ENCODE assay signal across 14 cellular contexts in genomic region chr16:4059969-4060368, GRCh38. TPM values are rescaled to one million over a fixed set of nuclear protein-coding genes. Genes with fewer than 3 reads are reported as not detected.
DNase-seq lines count a peak whose midpoint lies in the region; ATAC-seq and TF ChIP-seq lines count a peak whose summit lies in the region.
"Had no signal": no experiment of that assay in that cellular context is flagged by ENCODE, and none has a peak within 500 bp of the region (broad histone marks: within the 10 kb centered on the region; RNA-seq: fewer than 3 reads in every experiment).

No MANE protein-coding gene starts in this region.

- in situ Hi-C loops in gastrocnemius medialis (cut with MboI; ENCODE audit: low sequenced_read_pairs in 4 of 4) = no loop called here

- H3K27me3 ChIP-seq in gastrocnemius medialis = no peaks in the 10 kb centered on the region
- H3K27me3 ChIP-seq: pancreas had no signal

- H3K4me3 ChIP-seq in fibroblast of villous mesenchyme (ENCODE audit: low read depth, low read length) = no peak overlapping the region
- no peak overlapping the region for H3K4me3 ChIP-seq in gastrocnemius medialis
- H3K4me3 ChIP-seq: mucosa of descending colon, pancreas had no signal

- no peak overlapping the region for H3K4me3 Mint-ChIP-seq in activated CD4-positive, alpha-beta T cell treated with anti-CD3 and anti-CD28 coated beads, Interleukin-2, amount 10 ng/mL, durations not matched to agents 7 days and 5 days
- H3K4me3 Mint-ChIP-seq in activated CD4-positive, alpha-beta T cell treated with anti-CD3 and anti-CD28 coated beads for 36 hours = no peak overlapping the region
- peak overlapping the region; percentile 32 for H3K4me3 Mint-ChIP-seq in T-helper 17 cell
- H3K4me3 Mint-ChIP-seq: H9 had no signal

- H3K9me3 ChIP-seq in T-helper 17 cell (ENCODE audit: control insufficient read depth, low read length, poor library complexity, severe bottlenecking) = no peaks in the 10 kb centered on the region
- H3K9me3 ChIP-seq in gastrocnemius medialis = peaks cover 0 to 3% (median 0%) of the 10 kb centered on the region in 3 donors
- H3K9me3 ChIP-seq: pancreas had no signal

- peak overlapping the region; percentile 31 to 91 (median 76) for H3K27ac ChIP-seq in gastrocnemius medialis
- H3K27ac ChIP-seq: pancreas had no signal

- H3K4me1 Mint-ChIP-seq in activated CD4-positive, alpha-beta T cell treated with anti-CD3 and anti-CD28 coated beads, Interleukin-2, amount 10 ng/mL, durations not matched to agents 7 days and 5 days = peaks cover 28% of the 10 kb centered on the region
- peaks cover 24% of the 10 kb centered on the region for H3K4me1 Mint-ChIP-seq in activated CD4-positive, alpha-beta T cell treated with anti-CD3 and anti-CD28 coated beads for 36 hours
- H3K4me1 Mint-ChIP-seq in T-helper 17 cell = peaks cover 12% of the 10 kb centered on the region

- no peak for ATAC-seq in activated CD4-positive, alpha-beta T cell treated with anti-CD3 and anti-CD28 coated beads for 36 hours
- ATAC-seq in T-helper 17 cell (peak; percentile 59), gastrocnemius medialis (no peak)
- ATAC-seq: mucosa of descending colon, pancreas had no signal

- no peak for TF ChIP-seq POLR2A in gastrocnemius medialis (IDR thresholded peaks at IDR 0.05)

- peaks cover 16 to 32% of the 10 kb centered on the region in 2 donors for H3K4me1 ChIP-seq in gastrocnemius medialis
- H3K4me1 ChIP-seq: pancreas had no signal

- POLR2A ChIA-PET in activated CD4-positive, alpha-beta T cell treated with anti-CD3 and anti-CD28 coated beads, Interleukin-2, amount 10 ng/mL, durations not matched to agents 7 days and 5 days (lab: Charles Lee) = no interaction called here
- POLR2A ChIA-PET in activated CD4-positive, alpha-beta T cell treated with anti-CD3 and anti-CD28 coated beads for 36 hours (lab: Charles Lee) = no interaction called here

- H3K36me3 ChIP-seq in gastrocnemius medialis = no peaks in the 10 kb centered on the region
- H3K36me3 ChIP-seq: pancreas had no signal

- peaks cover 45% of the 10 kb centered on the region for H3K36me3 Mint-ChIP-seq in activated CD4-positive, alpha-beta T cell treated with anti-CD3 and anti-CD28 coated beads, Interleukin-2, amount 10 ng/mL, durations not matched to agents 7 days and 5 days (ENCODE audit: low read depth)
- peaks cover 21% of the 10 kb centered on the region for H3K36me3 Mint-ChIP-seq in activated CD4-positive, alpha-beta T cell treated with anti-CD3 and anti-CD28 coated beads for 36 hours (ENCODE audit: low read depth)
- peaks cover 2% of the 10 kb centered on the region for H3K36me3 Mint-ChIP-seq in T-helper 17 cell (ENCODE audit: low read depth)

- CTCF ChIA-PET in activated CD4-positive, alpha-beta T cell treated with anti-CD3 and anti-CD28 coated beads, Interleukin-2, amount 10 ng/mL, durations not matched to agents 7 days and 5 days (lab: Charles Lee) = interaction anchor here (1.0 kb wide), 1 partner anchor 194 kb away, joined by 3 read pairs; no protein-coding TSS in a partner anchor
- CTCF ChIA-PET in activated CD4-positive, alpha-beta T cell treated with anti-CD3 and anti-CD28 coated beads for 36 hours (lab: Charles Lee) = no interaction called here

- peaks cover 2% of the 10 kb centered on the region for H3K27me3 Mint-ChIP-seq in activated CD4-positive, alpha-beta T cell treated with anti-CD3 and anti-CD28 coated beads, Interleukin-2, amount 10 ng/mL, durations not matched to agents 7 days and 5 days
- no peaks in the 10 kb centered on the region for H3K27me3 Mint-ChIP-seq in activated CD4-positive, alpha-beta T cell treated with anti-CD3 and anti-CD28 coated beads for 36 hours
- no peaks in the 10 kb centered on the region for H3K27me3 Mint-ChIP-seq in T-helper 17 cell

- TF ChIP-seq CTCF in fibroblast of villous mesenchyme (IDR thresholded peaks at IDR 0.05; ENCODE audit: insufficient read depth, low read depth, low read length) (no peak), gastrocnemius medialis (IDR thresholded peaks at IDR 0.05 in 4 of 5, conservative IDR thresholded peaks at IDR 0.05 in 1 of 5) (no peak)

- DNase-seq in activated CD4-positive, alpha-beta T cell treated with anti-CD3 and anti-CD28 coated beads, Interleukin-2, amount 10 ng/mL, durations not matched to agents 7 days and 5 days = no peak
- DNase-seq in activated CD4-positive, alpha-beta T cell treated with anti-CD3 and anti-CD28 coated beads for 36 hours = no peak
- DNase-seq in T-helper 17 cell = no peak
- peak; percentile 39 for DNase-seq in fibroblast of villous mesenchyme (ENCODE audit: low read depth)
- no peak for DNase-seq in gastrocnemius medialis
- no peak for DNase-seq in stimulated activated naive CD4-positive, alpha-beta T cell (lab: John Stamatoyannopoulos, UW)
- no peak for DNase-seq in NCI-H2196 (lab: John Stamatoyannopoulos, UW; ENCODE audit: unreplicated experiment)
- no peak for DNase-seq in retina
- DNase-seq: amniotic stem cell, cerebellar nuclear complex, H9, mucosa of descending colon, NCI-H1105 treated with DMSO at 0.1 percent for 48 hours, pancreas had no signal

- intact Hi-C loops in activated CD4-positive, alpha-beta T cell treated with anti-CD3 and anti-CD28 coated beads for 36 hours (cut with DNase I, micrococcal nuclease) = loop anchor here in 1 of 2 experiments (10.0 kb wide), 1 partner anchor 55 kb away; the partner anchor contains the start of gene ADCY9
- intact Hi-C loops in gastrocnemius medialis (cut with DNase I; ENCODE audit: low total_unique reads) = no loop called here

- H3K27ac Mint-ChIP-seq in activated CD4-positive, alpha-beta T cell treated with anti-CD3 and anti-CD28 coated beads, Interleukin-2, amount 10 ng/mL, durations not matched to agents 7 days and 5 days = peak overlapping the region; percentile 70
- H3K27ac Mint-ChIP-seq in activated CD4-positive, alpha-beta T cell treated with anti-CD3 and anti-CD28 coated beads for 36 hours = no peak overlapping the region
- peak overlapping the region; percentile 14 for H3K27ac Mint-ChIP-seq in T-helper 17 cell

- H3K9me3 Mint-ChIP-seq in activated CD4-positive, alpha-beta T cell treated with anti-CD3 and anti-CD28 coated beads, Interleukin-2, amount 10 ng/mL, durations not matched to agents 7 days and 5 days = peaks cover 35% of the 10 kb centered on the region
- peaks cover 35% of the 10 kb centered on the region for H3K9me3 Mint-ChIP-seq in activated CD4-positive, alpha-beta T cell treated with anti-CD3 and anti-CD28 coated beads for 36 hours (ENCODE audit: low read depth)

RNA-seq across cellular contexts. Expression of gene ADCY9, which starts 56.3 kb away (rescaled TPM):
- 10 to 100 TPM; 10.4 to 12.4 TPM for total RNA-seq in activated CD4-positive, alpha-beta T cell treated with anti-CD3 and anti-CD28 coated beads, Interleukin-2, amount 10 ng/mL, durations not matched to agents 7 days and 5 days
- 1 to 10 TPM; 5.3 to 6.2 TPM for total RNA-seq in activated CD4-positive, alpha-beta T cell treated with anti-CD3 and anti-CD28 coated beads for 36 hours
- total RNA-seq in T-helper 17 cell (10 to 100 TPM; 11.5 to 12.6 TPM), fibroblast of villous mesenchyme (38.0 and 44.1 TPM in 2 replicates), gastrocnemius medialis (100 to 1,000 TPM in 3 of 4 donors, 10 to 100 TPM in 1; 84.9 to 223 (median 163) TPM)
